Comparison of ENCODE assay signal across 1 cellular context in genomic region chrX:119574394-119575266, GRCh38.
TF ChIP-seq lines count a peak whose summit lies in the region.

Gene UBE2A, plus strand, starts transcription at chrX:119574563. Its CDS starts 149 bp downstream, at chrX:119574712.

TF ChIP-seq in HEK293, 187 proteins besides CTCF, POLR2A, EP300 and RAD21 (continued from another document and continues in another):
- TF ChIP-seq PRDM10 (tag by site-specific recombination; IDR thresholded peaks at IDR 0.05) (peak; percentile 98), ZNF645 (tag by site-specific recombination; IDR thresholded peaks at IDR 0.05) (no peak), SP7 (tag by site-specific recombination; IDR thresholded peaks at IDR 0.05) (peak; percentile 83), ZNF132 (tag by site-specific recombination; IDR thresholded peaks at IDR 0.05; ENCODE audit: borderline replicate concordance) (no peak), ZBTB21 (tag by site-specific recombination; IDR thresholded peaks at IDR 0.05) (peak; percentile 91), PRDM2 (tag by site-specific recombination; IDR thresholded peaks at IDR 0.05; ENCODE audit: borderline replicate concordance) (no peak), ZNF24 (tag by site-specific recombination; IDR thresholded peaks at IDR 0.05) (no peak; the same call in none of the 2 replicates), ZNF202 (tag by site-specific recombination; IDR thresholded peaks at IDR 0.05; ENCODE audit: borderline replicate concordance) (no peak), ZNF48 (tag by site-specific recombination; IDR thresholded peaks at IDR 0.05) (no peak), ZNF558 (tag by site-specific recombination; IDR thresholded peaks at IDR 0.05) (no peak), ZNF501 (tag by site-specific recombination; IDR thresholded peaks at IDR 0.05) (peak; percentile 80), ZNF274 (IDR thresholded peaks at IDR 0.05; ENCODE audit: low read length) (no peak), ZNF274 (tag by site-specific recombination; IDR thresholded peaks at IDR 0.05; ENCODE audit: borderline replicate concordance) (no peak), ZSCAN23 (tag by site-specific recombination; IDR thresholded peaks at IDR 0.05) (peak; percentile 80; the same call in 1 of the 2 replicates), ZNF600 (tag by site-specific recombination; IDR thresholded peaks at IDR 0.05) (no peak), ZNF214 (tag by site-specific recombination; IDR thresholded peaks at IDR 0.05; ENCODE audit: borderline replicate concordance) (no peak), ZNF416 (tag by site-specific recombination; IDR thresholded peaks at IDR 0.05) (no peak), ZNF433 (tag by site-specific recombination; IDR thresholded peaks at IDR 0.05; ENCODE audit: low read depth) (no peak), MEIS1 (CRISPR knock-in tag; IDR thresholded peaks at IDR 0.05; ENCODE audit: borderline replicate concordance) (no peak), ZNF521 (tag by site-specific recombination; IDR thresholded peaks at IDR 0.05) (no peak), ZNF292 (tag by site-specific recombination; IDR thresholded peaks at IDR 0.05; ENCODE audit: borderline replicate concordance, low read depth) (no peak), ZFP69B (tag by site-specific recombination; IDR thresholded peaks at IDR 0.05) (0 out of 2 replicates have a peak, but pooled peaks have one; percentile 81), ZNF555 (tag by site-specific recombination; conservative IDR thresholded peaks at IDR 0.05) (no peak), FEZF1 (tag by site-specific recombination; IDR thresholded peaks at IDR 0.05) (no peak), GLI2 (tag by site-specific recombination; IDR thresholded peaks at IDR 0.05; ENCODE audit: borderline replicate concordance, low read depth) (no peak), KLF1 (tag by site-specific recombination; IDR thresholded peaks at IDR 0.05) (peak; percentile 75; the same call in 1 of the 2 replicates), ZNF473 (tag by site-specific recombination; IDR thresholded peaks at IDR 0.05) (no peak), ZNF639 (tag by site-specific recombination; IDR thresholded peaks at IDR 0.05) (peak; percentile 13; the same call in 1 of the 2 replicates), REST (tag by site-specific recombination; IDR thresholded peaks at IDR 0.05) (no peak; the same call in 1 of the 2 replicates), ZNF223 (tag by site-specific recombination; IDR thresholded peaks at IDR 0.05) (no peak), ZNF335 (tag by site-specific recombination; conservative IDR thresholded peaks at IDR 0.05) (peak; percentile 68), ZNF776 (tag by site-specific recombination; IDR thresholded peaks at IDR 0.05; ENCODE audit: borderline replicate concordance) (no peak), ELK4 (IDR thresholded peaks at IDR 0.05; ENCODE audit: borderline replicate concordance, low read depth, low read length) (no peak), ZNF488 (tag by site-specific recombination; IDR thresholded peaks at IDR 0.05) (no peak), ZNF10 (tag by site-specific recombination; IDR thresholded peaks at IDR 0.05) (no peak), ZNF2 (tag by site-specific recombination; IDR thresholded peaks at IDR 0.05) (no peak; the same call in none of the 2 replicates), ZNF549 (tag by site-specific recombination; IDR thresholded peaks at IDR 0.05) (no peak), ZBTB20 (tag by site-specific recombination; IDR thresholded peaks at IDR 0.05) (0 out of 2 replicates have a peak, but pooled peaks have one; percentile 14), TRIM28 (IDR thresholded peaks at IDR 0.05; ENCODE audit: borderline replicate concordance, low read length) (no peak), ZNF121 (tag by site-specific recombination; IDR thresholded peaks at IDR 0.05) (0 out of 2 replicates have a peak, but pooled peaks have one; percentile 17), ZNF239 (tag by site-specific recombination; IDR thresholded peaks at IDR 0.05) (no peak), ZNF341 (tag by site-specific recombination; IDR thresholded peaks at IDR 0.05; ENCODE audit: low read depth) (peak; percentile 90)
